30 cellular contexts compared by ENCODE assay signal in genomic region chr3:24270204-24270671, GRCh38.
DNase-seq lines count a peak whose midpoint lies in the region; ATAC-seq and FAIRE-seq lines count a peak whose summit lies in the region.
"Had no signal": no experiment of that assay in that cellular context is flagged by ENCODE, and none has a peak within 500 bp of the region (broad histone marks: within the 10 kb centered on the region; RNA-seq: fewer than 3 reads in every experiment).

No MANE protein-coding gene starts in this region.

- H3K36me3 Mint-ChIP-seq in activated CD4-positive, alpha-beta T cell treated with anti-CD3 and anti-CD28 coated beads for 36 hours (ENCODE audit: low read depth): no peaks in the 10 kb centered on the region
- H3K36me3 Mint-ChIP-seq: activated CD4-positive, alpha-beta memory T cell treated with anti-CD3 and anti-CD28 coated beads for 36 hours; natural killer cell treated with Interleukin-12 subunit alpha and Interleukin-12 subunit beta and Interleukin-15 and Interleukin-18, amount 100 ng/mL, for 72 hours; stimulated activated memory B cell treated with anti-CD40 and anti-IgM and Interleukin-4, amounts not matched to agents 10 μg/mL and 1 μg/mL and 100 μg/mL, for 72 hours; WTC11 had no signal

- H3K18ac ChIP-seq in mesenchymal stem cell (ENCODE audit: low read depth in 1 of 2, low read length in 2 of 2): no peak overlapping the region

- no peak overlapping the region for H3K27ac Mint-ChIP-seq in activated CD4-positive, alpha-beta T cell treated with anti-CD3 and anti-CD28 coated beads for 36 hours
- H3K27ac Mint-ChIP-seq: activated CD4-positive, alpha-beta memory T cell treated with anti-CD3 and anti-CD28 coated beads for 36 hours; activated naive CD8-positive, alpha-beta T cell treated with anti-CD3 and anti-CD28 coated beads, Interleukin-2, amount 50 U/mL, for 24 hours; B cell; HFFc6; natural killer cell treated with Interleukin-12 subunit alpha and Interleukin-12 subunit beta and Interleukin-15 and Interleukin-18, amount 100 ng/mL, for 72 hours; stimulated activated memory B cell treated with anti-CD40 and anti-IgM and Interleukin-4, amounts not matched to agents 10 μg/mL and 1 μg/mL and 100 μg/mL, for 72 hours; WTC11 had no signal

- no peak overlapping the region for H3K4ac ChIP-seq in mesenchymal stem cell (ENCODE audit: low read depth in 1 of 2, low read length in 2 of 2)

- H3K14ac ChIP-seq in mesenchymal stem cell (ENCODE audit: low read length in 2 of 2): no peak overlapping the region

- H2BK12ac ChIP-seq in mesenchymal stem cell (ENCODE audit: low read length in 2 of 2): no peak overlapping the region

- ATAC-seq in HG03565 (IDR thresholded peaks at IDR 0.05; ENCODE audit: unreplicated experiment): no peak
- ATAC-seq in activated CD4-positive, alpha-beta T cell treated with anti-CD3 and anti-CD28 coated beads for 36 hours: no peak
- ATAC-seq: activated naive CD8-positive, alpha-beta T cell treated with anti-CD3 and anti-CD28 coated beads, Interleukin-2, amount 50 U/mL, for 24 hours; GM12878; heart right ventricle; natural killer cell treated with Interleukin-12 subunit alpha and Interleukin-12 subunit beta and Interleukin-15 and Interleukin-18, amount 100 ng/mL, for 72 hours; stimulated activated memory B cell treated with anti-CD40 and anti-IgM and Interleukin-4, amounts not matched to agents 10 μg/mL and 1 μg/mL and 100 μg/mL, for 72 hours; WTC11 had no signal

- H3K4me1 ChIP-seq in mesenchymal stem cell (ENCODE audit: control insufficient read depth, insufficient read depth, low read depth, low read length) (peaks cover 8% of the 10 kb centered on the region), small intestine (ENCODE audit: control insufficient read depth in 2 of 2, insufficient read depth in 1 of 2, low read depth in 1 of 2, low read length in 1 of 2) (no peaks in the 10 kb centered on the region)
- H3K4me1 ChIP-seq: left ventricle myocardium inferior had no signal

- no peak overlapping the region for H4K8ac ChIP-seq in mesenchymal stem cell (ENCODE audit: low read length)

- H2AK5ac ChIP-seq in mesenchymal stem cell (ENCODE audit: low read length, severe bottlenecking): peak overlapping the region; percentile 48

- H3K9me3 ChIP-seq in mesenchymal stem cell (ENCODE audit: control insufficient read depth, low read length) (no peaks in the 10 kb centered on the region), small intestine (ENCODE audit: control insufficient read depth, low read depth) (no peaks in the 10 kb centered on the region)
- H3K9me3 ChIP-seq: heart right ventricle, left ventricle myocardium inferior, tibial artery had no signal

- intact Hi-C loops in activated CD4-positive, alpha-beta T cell treated with anti-CD3 and anti-CD28 coated beads for 36 hours (cut with DNase I, micrococcal nuclease): no loop called here

- no peak overlapping the region for H3K4me3 Mint-ChIP-seq in activated CD4-positive, alpha-beta T cell treated with anti-CD3 and anti-CD28 coated beads for 36 hours
- H3K4me3 Mint-ChIP-seq: activated CD4-positive, alpha-beta memory T cell treated with anti-CD3 and anti-CD28 coated beads for 36 hours; activated naive CD8-positive, alpha-beta T cell treated with anti-CD3 and anti-CD28 coated beads, Interleukin-2, amount 50 U/mL, for 24 hours; B cell; HFFc6; natural killer cell treated with Interleukin-12 subunit alpha and Interleukin-12 subunit beta and Interleukin-15 and Interleukin-18, amount 100 ng/mL, for 72 hours; stimulated activated memory B cell treated with anti-CD40 and anti-IgM and Interleukin-4, amounts not matched to agents 10 μg/mL and 1 μg/mL and 100 μg/mL, for 72 hours; WTC11 had no signal

- H3K27me3 ChIP-seq in mesenchymal stem cell (ENCODE audit: control insufficient read depth in 1 of 2, insufficient read depth in 1 of 2, low read length in 2 of 2) (no peaks in the 10 kb centered on the region), small intestine (ENCODE audit: control insufficient read depth in 2 of 2, insufficient read depth in 2 of 2, low read length in 2 of 2) (no peaks in the 10 kb centered on the region)
- H3K27me3 ChIP-seq: heart right ventricle, tibial artery had no signal

- peaks cover 6% of the 10 kb centered on the region for H3K27me3 Mint-ChIP-seq in activated CD4-positive, alpha-beta T cell treated with anti-CD3 and anti-CD28 coated beads for 36 hours
- H3K27me3 Mint-ChIP-seq: activated CD4-positive, alpha-beta memory T cell treated with anti-CD3 and anti-CD28 coated beads for 36 hours had no signal

- no peak overlapping the region for H2AFZ ChIP-seq in mesenchymal stem cell (ENCODE audit: low read depth, low read length)

- H2BK120ac ChIP-seq in mesenchymal stem cell (ENCODE audit: low read depth, low read length): no peak overlapping the region

- H3K27ac ChIP-seq in mesenchymal stem cell (ENCODE audit: low read length, poor library complexity, severe bottlenecking) (peak overlapping the region; percentile 89), small intestine (ENCODE audit: low read depth in 1 of 2, low read length in 1 of 2) (no peak overlapping the region)
- H3K27ac ChIP-seq: 22Rv1, heart right ventricle, left ventricle myocardium inferior, RWPE1 had no signal

- no peaks in the 10 kb centered on the region for H3K4me1 Mint-ChIP-seq in activated CD4-positive, alpha-beta T cell treated with anti-CD3 and anti-CD28 coated beads for 36 hours
- H3K4me1 Mint-ChIP-seq: activated naive CD8-positive, alpha-beta T cell treated with anti-CD3 and anti-CD28 coated beads, Interleukin-2, amount 50 U/mL, for 24 hours; B cell; stimulated activated memory B cell treated with anti-CD40 and anti-IgM and Interleukin-4, amounts not matched to agents 10 μg/mL and 1 μg/mL and 100 μg/mL, for 72 hours; WTC11 had no signal

- H3K79me1 ChIP-seq in mesenchymal stem cell (replicated peaks; ENCODE audit: low read length, poor library complexity, severe bottlenecking): no peaks in the 10 kb centered on the region

- H2BK5ac ChIP-seq in mesenchymal stem cell (ENCODE audit: low read depth, low read length, poor library complexity, severe bottlenecking): no peak overlapping the region

- H4K91ac ChIP-seq in mesenchymal stem cell (ENCODE audit: low read length): no peak overlapping the region

- no peak overlapping the region for H3K9ac ChIP-seq in mesenchymal stem cell (ENCODE audit: low read length)

- no peak overlapping the region for H3K23ac ChIP-seq in mesenchymal stem cell (ENCODE audit: low read length in 2 of 2)

- CTCF ChIA-PET in activated CD4-positive, alpha-beta T cell treated with anti-CD3 and anti-CD28 coated beads for 36 hours (lab: Charles Lee): no interaction called here

- peak; percentile 8 for DNase-seq in NCI-H1092 treated with DMSO at 0.1 percent for 48 hours (lab: John Stamatoyannopoulos, UW)
- no peak for DNase-seq in NCI-H1092 (lab: John Stamatoyannopoulos, UW)
- peak; percentile 48 for DNase-seq in ecto neural progenitor cell (ENCODE audit: low spot score)
- DNase-seq in mesenchymal stem cell: no peak
- peak; percentile 19 for DNase-seq in small intestine
- no peak for DNase-seq in hypothalamus (lab: John Stamatoyannopoulos, UW)
- DNase-seq in activated CD4-positive, alpha-beta T cell treated with anti-CD3 and anti-CD28 coated beads for 36 hours: no peak
- DNase-seq: activated CD4-positive, alpha-beta memory T cell treated with anti-CD3 and anti-CD28 coated beads for 36 hours; activated gamma-delta T cell; activated naive CD8-positive, alpha-beta T cell treated with anti-CD3 and anti-CD28 coated beads, Interleukin-2, amount 50 U/mL, for 24 hours; DMS79; heart right ventricle; HFFc6; Kasumi-1; left ventricle myocardium inferior; NCI-H1048; NCI-H2029; NCI-H446; stimulated activated CD4-positive, alpha-beta T cell treated with anti-CD3 and anti-CD28 coated beads, Interleukin-2, amount 100 ng/mL, for 24 hours; T1000; tibial artery had no signal

- POLR2A ChIA-PET in activated CD4-positive, alpha-beta T cell treated with anti-CD3 and anti-CD28 coated beads for 36 hours (lab: Charles Lee): no interaction called here

- WGBS in mesenchymal stem cell: 74% methylated on average over 2 of the region's 2 CpGs
- WGBS in small intestine, 3 donors: 78 to 86% (median 78%) methylated on average over 2 of the region's 2 CpGs

- no peak overlapping the region for H3K4me3 ChIP-seq in mesenchymal stem cell (ENCODE audit: insufficient read depth in 1 of 2, low read depth in 1 of 2, low read length in 2 of 2)
- no peak overlapping the region for H3K4me3 ChIP-seq in small intestine (ENCODE audit: low read depth in 1 of 2, low read length in 2 of 2)
- H3K4me3 ChIP-seq: GM12878, heart right ventricle, left ventricle myocardium inferior, tibial artery had no signal

- FAIRE-seq in small intestine (lab: Jason Lieb, UNC): no peak
- FAIRE-seq: colon, GM12878 had no signal

- no peak overlapping the region for H3K4me2 ChIP-seq in mesenchymal stem cell (ENCODE audit: low read length, poor library complexity, severe bottlenecking)

- H2BK15ac ChIP-seq in mesenchymal stem cell (ENCODE audit: low read depth, poor library complexity, severe bottlenecking): no peak overlapping the region

- H3K36me3 ChIP-seq in mesenchymal stem cell (ENCODE audit: control insufficient read depth in 1 of 2, insufficient read depth in 2 of 2, low read depth in 1 of 2, low read length in 2 of 2): no peaks in the 10 kb centered on the region
- H3K36me3 ChIP-seq in small intestine (ENCODE audit: control insufficient read depth in 2 of 2, insufficient read depth in 2 of 2, low read length in 2 of 2): no peaks in the 10 kb centered on the region
- H3K36me3 ChIP-seq: heart right ventricle, left ventricle myocardium inferior, tibial artery had no signal

- H3K9me3 Mint-ChIP-seq in activated CD4-positive, alpha-beta T cell treated with anti-CD3 and anti-CD28 coated beads for 36 hours (ENCODE audit: low read depth): no peaks in the 10 kb centered on the region
- H3K9me3 Mint-ChIP-seq: activated CD4-positive, alpha-beta memory T cell treated with anti-CD3 and anti-CD28 coated beads for 36 hours; activated naive CD8-positive, alpha-beta T cell treated with anti-CD3 and anti-CD28 coated beads, Interleukin-2, amount 50 U/mL, for 24 hours; HFFc6; natural killer cell treated with Interleukin-12 subunit alpha and Interleukin-12 subunit beta and Interleukin-15 and Interleukin-18, amount 100 ng/mL, for 72 hours; stimulated activated memory B cell treated with anti-CD40 and anti-IgM and Interleukin-4, amounts not matched to agents 10 μg/mL and 1 μg/mL and 100 μg/mL, for 72 hours; WTC11 had no signal

Comparison
In these comparisons a context has a peak if more than half of its experiments do, and no peak if none do; other contexts are left out.
1. DNase-seq: peak in NCI-H1092 treated with DMSO at 0.1 percent for 48 hours (single experiment), ecto neural progenitor cell (single experiment) and small intestine (single experiment); none in NCI-H1092 (single experiment), mesenchymal stem cell (single experiment), hypothalamus (0 of 51) and activated CD4-positive, alpha-beta T cell treated with anti-CD3 and anti-CD28 coated beads for 36 hours (single experiment).